10 cellular contexts compared by ENCODE assay signal in genomic region chr7:129401968-129402860, GRCh38. TPM values are rescaled to one million over a fixed set of nuclear protein-coding genes. Genes with fewer than 3 reads are reported as not detected.
DNase-seq lines count a peak whose midpoint lies in the region; ATAC-seq and TF ChIP-seq lines count a peak whose summit lies in the region.
"Had no signal": no experiment of that assay in that cellular context is flagged by ENCODE, and none has a peak within 500 bp of the region (broad histone marks: within the 10 kb centered on the region; RNA-seq: fewer than 3 reads in every experiment).

No MANE protein-coding gene starts in this region.

- peak; percentile 39 for TF ChIP-seq CTCF in RWPE2 (IDR thresholded peaks at IDR 0.05; ENCODE audit: poor library complexity, severe bottlenecking)
- no peak for TF ChIP-seq CTCF in tibial artery (IDR thresholded peaks at IDR 0.05)
- TF ChIP-seq CTCF in progenitor cell of endocrine pancreas (IDR thresholded peaks at IDR 0.05; ENCODE audit: unreplicated experiment) = no peak

- H3K27me3 Mint-ChIP-seq in progenitor cell of endocrine pancreas = no peaks in the 10 kb centered on the region

- intact Hi-C loops in tibial artery (cut with DNase I; ENCODE audit: low total_unique reads) = no loop called here

- ATAC-seq in GM21529 (IDR thresholded peaks at IDR 0.05; ENCODE audit: unreplicated experiment) (peak; percentile 64), RWPE2 (ENCODE audit: low read depth) (peak; percentile 48; the same call in 1 of the 3 replicates)

- no peak overlapping the region for H3K27ac ChIP-seq in RWPE2 (ENCODE audit: poor library complexity, severe bottlenecking)
- no peak overlapping the region for H3K27ac ChIP-seq in tibial artery

- H3K9me3 ChIP-seq in RWPE2 (ENCODE audit: severe bottlenecking) (no peaks in the 10 kb centered on the region), tibial artery (no peaks in the 10 kb centered on the region)

- H3K27me3 ChIP-seq in RWPE2 (ENCODE audit: insufficient read depth, poor library complexity, severe bottlenecking) (no peaks in the 10 kb centered on the region), tibial artery (no peaks in the 10 kb centered on the region)

- H3K27ac Mint-ChIP-seq in progenitor cell of endocrine pancreas = no peak overlapping the region

- no peak overlapping the region for H3K4me3 ChIP-seq in RWPE2 (ENCODE audit: severe bottlenecking)
- H3K4me3 ChIP-seq in tibial artery = no peak overlapping the region

- H3K4me1 Mint-ChIP-seq in progenitor cell of endocrine pancreas (ENCODE audit: low read depth) = peaks cover 14% of the 10 kb centered on the region

- DNase-seq in Daoy (ENCODE audit: low read depth) = peak; percentile 21
- no peak for DNase-seq in RWPE2 (ENCODE audit: low spot score)
- peak; percentile 14 for DNase-seq in iPS-NIHi11 (ENCODE audit: low spot score)
- DNase-seq in tibial artery = no peak
- DNase-seq in NCI-H146 treated with DMSO at 0.1 percent for 48 hours (lab: John Stamatoyannopoulos, UW; ENCODE audit: unreplicated experiment) = no peak
- no peak for DNase-seq in progenitor cell of endocrine pancreas (ENCODE audit: low spot score, unreplicated experiment)
- no peak for DNase-seq in NOMO-1 treated with DMSO at 0.1 percent for 48 hours (lab: John Stamatoyannopoulos, UW; ENCODE audit: unreplicated experiment)
- DNase-seq: activated gamma-delta T cell, NCI-H2107 had no signal

- H3K36me3 ChIP-seq in RWPE2 (ENCODE audit: low read depth) (no peaks in the 10 kb centered on the region), tibial artery (peaks cover 10 to 40% (median 13%) of the 10 kb centered on the region in 3 donors)

- H3K4me1 ChIP-seq in RWPE2 (ENCODE audit: insufficient read depth, poor library complexity, severe bottlenecking) (no peaks in the 10 kb centered on the region), tibial artery (no peaks in the 10 kb centered on the region)

- H3K4me3 Mint-ChIP-seq in progenitor cell of endocrine pancreas (ENCODE audit: low read depth) = no peak overlapping the region

- H3K9me3 Mint-ChIP-seq in progenitor cell of endocrine pancreas (ENCODE audit: low read depth) = no peaks in the 10 kb centered on the region

- H3K36me3 Mint-ChIP-seq in progenitor cell of endocrine pancreas (ENCODE audit: insufficient read depth) = peaks cover 9% of the 10 kb centered on the region

RNA-seq across cellular contexts. Expression of gene STRIP2, which starts 32.0 kb away (rescaled TPM):
- total RNA-seq in Daoy (2014; rRNA removed; shearing (Covaris generic)) = 9.2 and 9.6 TPM in 2 replicates
- 6.5 and 6.8 TPM in 2 replicates for total RNA-seq in progenitor cell of endocrine pancreas

Comparison
In these comparisons a context has a peak if more than half of its experiments do, and no peak if none do; other contexts are left out.
1. DNase-seq: peak in Daoy (single experiment) and iPS-NIHi11 (single experiment); none in RWPE2 (single experiment), tibial artery (0 of 2), NCI-H146 treated with DMSO at 0.1 percent for 48 hours (single experiment), progenitor cell of endocrine pancreas (single experiment) and NOMO-1 treated with DMSO at 0.1 percent for 48 hours (single experiment).